ENCODE assay signal across 8 cellular contexts in the genomic region with DNA sequence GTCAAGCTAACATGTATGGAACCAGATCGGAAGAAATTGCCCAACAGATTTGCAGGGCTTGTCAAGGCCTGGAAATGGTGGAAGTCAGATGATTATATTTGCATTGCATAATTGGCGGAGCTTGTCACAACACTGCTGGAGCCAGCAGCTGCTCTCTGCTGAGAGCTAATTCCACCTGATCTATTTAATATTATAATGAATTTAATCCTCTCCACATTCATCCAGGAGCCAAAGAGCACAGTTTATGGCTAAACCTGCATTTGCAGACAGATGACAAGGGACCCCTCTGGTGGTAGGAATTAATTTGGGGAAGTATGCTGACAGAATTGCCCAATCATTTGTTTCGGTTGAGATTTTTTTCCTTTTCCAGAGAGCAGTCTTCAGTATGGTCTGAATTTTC.
A peak's percentile ranks its signal among the peaks of the same experiment; 100 is the strongest.
DNase-seq lines count a peak whose midpoint lies in the region; ATAC-seq and TF ChIP-seq lines count a peak whose summit lies in the region.

No MANE protein-coding gene starts in this region.

- H3K27ac ChIP-seq in Peyer's patch = no peak overlapping the region

- no peaks in the 10 kb centered on the region for H3K27me3 ChIP-seq in Peyer's patch

- no peaks in the 10 kb centered on the region for H3K36me3 ChIP-seq in Peyer's patch

- TF ChIP-seq POLR2A in Peyer's patch (IDR thresholded peaks at IDR 0.05) = no peak

- ATAC-seq in HG02678 (IDR thresholded peaks at IDR 0.05; ENCODE audit: unreplicated experiment) (no peak), GM19467 (IDR thresholded peaks at IDR 0.05; ENCODE audit: unreplicated experiment) (no peak)

- TF ChIP-seq CTCF in nephron progenitor cell (IDR thresholded peaks at IDR 0.05) (peak; percentile 38), Peyer's patch (IDR thresholded peaks at IDR 0.05) (peak in 3 of 6 experiments; percentile 17 to 33 (median 30))

- no peaks in the 10 kb centered on the region for H3K27me3 Mint-ChIP-seq in nephron progenitor cell (ENCODE audit: low read depth, poor library complexity)

- no peak overlapping the region for H3K4me3 ChIP-seq in Peyer's patch

- no peaks in the 10 kb centered on the region for H3K36me3 Mint-ChIP-seq in nephron progenitor cell (ENCODE audit: low read depth)

- H3K9me3 ChIP-seq in Peyer's patch = no peaks in the 10 kb centered on the region

- no peak overlapping the region for H3K4me3 Mint-ChIP-seq in nephron progenitor cell

- H3K9me3 Mint-ChIP-seq in nephron progenitor cell = no peaks in the 10 kb centered on the region

- no peaks in the 10 kb centered on the region for H3K4me1 Mint-ChIP-seq in nephron progenitor cell

- DNase-seq in DMS153 (lab: John Stamatoyannopoulos, UW) (peak; percentile 79), NCI-H1694 treated with DMSO at 0.1 percent for 48 hours (lab: John Stamatoyannopoulos, UW) (peak; percentile 90), astrocyte of the hippocampus (ENCODE audit: low read depth, low spot score) (peak; percentile 46), nephron progenitor cell (no peak), Peyer's patch (no peak), T-helper 1 cell (no peak)

- H3K4me1 ChIP-seq in Peyer's patch = no peaks in the 10 kb centered on the region

- H3K27ac Mint-ChIP-seq in nephron progenitor cell = no peak overlapping the region

Comparison
In these comparisons a context has a peak if more than half of its experiments do, and no peak if none do; other contexts are left out.
1. DNase-seq: peak in DMS153 (single experiment), NCI-H1694 treated with DMSO at 0.1 percent for 48 hours (single experiment) and astrocyte of the hippocampus (single experiment); none in nephron progenitor cell (single experiment), Peyer's patch (0 of 3) and T-helper 1 cell (0 of 5).